In genomic region chr12:57720606-57721595, GRCh38 we compare ENCODE assay signal across 22 cellular contexts. TPM values are rescaled to one million over a fixed set of nuclear protein-coding genes. Genes with fewer than 3 reads are reported as not detected.
DNase-seq lines count a peak whose midpoint lies in the region; ATAC-seq and TF ChIP-seq lines count a peak whose summit lies in the region.
"Had no signal": no experiment of that assay in that cellular context is flagged by ENCODE, and none has a peak within 500 bp of the region (broad histone marks: within the 10 kb centered on the region; RNA-seq: fewer than 3 reads in every experiment).

No MANE protein-coding gene starts in this region.

- H3K4me2 ChIP-seq in IMR-90 (ENCODE audit: low read depth, low read length) (no peak overlapping the region), hepatocyte (no peak overlapping the region), GM23248 (ENCODE audit: unreplicated experiment) (no peak overlapping the region)

- H3K9me3 Mint-ChIP-seq in glutamatergic neuron (ENCODE audit: unreplicated experiment), result peaks cover 12% of the 10 kb centered on the region
- H3K9me3 Mint-ChIP-seq: CD8-positive, alpha-beta T cell; HFFc6; IgD-negative memory B cell; immature natural killer cell had no signal

- peaks cover 3% of the 10 kb centered on the region for H3K27me3 Mint-ChIP-seq in glutamatergic neuron (ENCODE audit: unreplicated experiment)
- H3K27me3 Mint-ChIP-seq: dendritic cell treated with granulocyte-macrophage colony-stimulating factor and Interleukin-4, amounts not matched to agents 40 ng/mL and 50 ng/mL, for 4 days; IgD-negative memory B cell had no signal

- H2BK20ac ChIP-seq in IMR-90 (ENCODE audit: low read depth, low read length), result no peak overlapping the region

- TSS peak; percentile 98 for BruUV-seq in IMR-90 (replicated peaks; lab: Mats Ljungman, UMichigan)

- no peak overlapping the region for H3K4ac ChIP-seq in IMR-90 (ENCODE audit: low read depth, low read length)

- H3K4me3 ChIP-seq in right atrium auricular region (no peak overlapping the region), IMR-90 (ENCODE audit: insufficient read depth, low read depth, low read length) (no peak overlapping the region), hepatocyte (no peak overlapping the region), GM23248 (no peak overlapping the region)
- H3K4me3 ChIP-seq: cardiac muscle cell, heart right ventricle, left lung, MG63 had no signal

- no peak overlapping the region for H2BK15ac ChIP-seq in IMR-90 (ENCODE audit: low read depth, low read length)

- peak overlapping the region; percentile 45 for H2AK9ac ChIP-seq in IMR-90 (replicated peaks; ENCODE audit: low read depth, low read length, poor library complexity)

- no peak overlapping the region for H3K18ac ChIP-seq in IMR-90 (ENCODE audit: low read depth, low read length)

- peaks cover 0 to 2% of the 10 kb centered on the region in 2 experiments; a peak in 1 of 4 replicates for H3K79me1 ChIP-seq in IMR-90 (ENCODE audit: low read depth in 1 of 2, low read length in 2 of 2)

- DNase-seq in right atrium auricular region (ENCODE audit: low spot score) (peak; percentile 36), Right ventricle myocardium inferior (ENCODE audit: missing footprints) (no peak), IMR-90 (no peak), hepatocyte (ENCODE audit: low spot score) (peak; percentile 2), NCI-H2227 (lab: John Stamatoyannopoulos, UW; ENCODE audit: unreplicated experiment) (no peak), glutamatergic neuron (no peak), GM23248 (no peak)
- DNase-seq: activated gamma-delta T cell, DMS79 treated with DMSO at 0.1 percent for 48 hours, heart right ventricle, HFFc6, immature natural killer cell, left lung, MG63, NCI-H1436, NCI-H69, right cardiac atrium, SW 1271 had no signal

- intact Hi-C loops in Right ventricle myocardium inferior (cut with DNase I), result no loop called here
- intact Hi-C loops in IMR-90 (cut with micrococcal nuclease), result no loop called here

- no peak overlapping the region for H2BK5ac ChIP-seq in IMR-90 (ENCODE audit: low read depth, low read length, poor library complexity, severe bottlenecking)

- H3K23ac ChIP-seq in IMR-90 (ENCODE audit: low read depth, low read length), result no peak overlapping the region

- H2BK120ac ChIP-seq in IMR-90 (ENCODE audit: low read depth, low read length), result no peak overlapping the region

- in situ Hi-C loops in IMR-90 (cut with MboI; ENCODE audit: low sequenced_read_pairs), result no loop called here
- in situ Hi-C loops in GM23248 (cut with MboI), result no loop called here

- no peaks in the 10 kb centered on the region for H3K79me2 ChIP-seq in hepatocyte
- H3K79me2 ChIP-seq in GM23248 (ENCODE audit: insufficient read depth), result no peaks in the 10 kb centered on the region

- H3K36me3 ChIP-seq in right atrium auricular region (peaks cover 58% of the 10 kb centered on the region), IMR-90 (ENCODE audit: control insufficient read depth, insufficient read depth, low read length) (peaks cover 43% of the 10 kb centered on the region), hepatocyte (replicated peaks; ENCODE audit: insufficient read depth, low read depth) (no peaks in the 10 kb centered on the region), GM23248 (ENCODE audit: low read depth) (peaks cover 6% of the 10 kb centered on the region; the same call in 1 of the 2 replicates)

- TF ChIP-seq CTCF in right atrium auricular region (IDR thresholded peaks at IDR 0.05) (no peak), IMR-90 (conservative IDR thresholded peaks at IDR 0.05; ENCODE audit: low read depth, low read length) (no peak), hepatocyte (IDR thresholded peaks at IDR 0.05; ENCODE audit: poor library complexity) (no peak), glutamatergic neuron (IDR thresholded peaks at IDR 0.05; ENCODE audit: partially characterized antibody, unreplicated experiment) (no peak)

- H3K9me1 ChIP-seq in IMR-90 (ENCODE audit: insufficient read depth, low read length), result peaks cover 3% of the 10 kb centered on the region; the same call in 1 of the 2 replicates

- H3K9me3 ChIP-seq in right atrium auricular region (no peaks in the 10 kb centered on the region), IMR-90 (ENCODE audit: control insufficient read depth, insufficient read depth, low read length) (no peaks in the 10 kb centered on the region), hepatocyte (ENCODE audit: low read depth) (no peaks in the 10 kb centered on the region), GM23248 (ENCODE audit: low read depth) (no peaks in the 10 kb centered on the region)
- H3K9me3 ChIP-seq: heart right ventricle, left lung, MG63 had no signal

- no peak for TF ChIP-seq RAD21 in IMR-90 (IDR thresholded peaks at IDR 0.05; ENCODE audit: low read length)

- no peak overlapping the region for H3K4me3 Mint-ChIP-seq in glutamatergic neuron (ENCODE audit: unreplicated experiment)
- H3K4me3 Mint-ChIP-seq: CD8-positive, alpha-beta T cell; dendritic cell treated with granulocyte-macrophage colony-stimulating factor and Interleukin-4, amounts not matched to agents 40 ng/mL and 50 ng/mL, for 4 days; HFFc6; IgD-negative memory B cell; immature natural killer cell had no signal

- 94% methylated on average over 3 of the region's 11 CpGs; no CpG with 5 or more reads in 1 of the 2 experiments for WGBS in IMR-90 (ENCODE audit: extremely low coverage in 2 of 2, insufficient read length in 1 of 2), 2 experiments
- 94% methylated on average over 11 of the region's 11 CpGs for WGBS in hepatocyte (ENCODE audit: low lambda C conversion rate, missing lambda C conversion rate)
- WGBS in GM23248 (ENCODE audit: low coverage in 1 of 2, low lambda C conversion rate in 2 of 2, missing lambda C conversion rate in 2 of 2), 2 experiments, result 88 to 96% methylated on average over 10 to 11 of the region's 11 CpGs

- H3K14ac ChIP-seq in IMR-90 (replicated peaks; ENCODE audit: low read depth, low read length), result no peak overlapping the region

- peaks cover 14% of the 10 kb centered on the region for H3K36me3 Mint-ChIP-seq in glutamatergic neuron (ENCODE audit: unreplicated experiment)

- H3K27me3 ChIP-seq in right atrium auricular region (no peaks in the 10 kb centered on the region), IMR-90 (ENCODE audit: control insufficient read depth, insufficient read depth, low read length) (no peaks in the 10 kb centered on the region; the same call in 1 of the 2 replicates), hepatocyte (peaks cover 21% of the 10 kb centered on the region), GM23248 (replicated peaks; ENCODE audit: insufficient read depth) (no peaks in the 10 kb centered on the region)
- H3K27me3 ChIP-seq: left lung, MG63 had no signal

- no peak overlapping the region for H4K91ac ChIP-seq in IMR-90 (ENCODE audit: insufficient read depth, low read depth, low read length)

- no peak for TF ChIP-seq POLR2A in IMR-90 (IDR thresholded peaks at IDR 0.05; ENCODE audit: low read depth, low read length)

- no peaks in the 10 kb centered on the region for H3K9me2 ChIP-seq in hepatocyte (replicated peaks; ENCODE audit: insufficient read depth)
- no peaks in the 10 kb centered on the region for H3K9me2 ChIP-seq in GM23248 (ENCODE audit: insufficient read depth)

- POLR2A ChIA-PET in IMR-90 (lab: Charles Lee; ENCODE audit: unreplicated experiment), result no interaction called here

- ATAC-seq in Right ventricle myocardium inferior, result no peak
- ATAC-seq in IMR-90 (ENCODE audit: low read depth), result no peak
- ATAC-seq: CD8-positive, alpha-beta T cell; left lung had no signal

- H4K20me1 ChIP-seq in IMR-90 (ENCODE audit: insufficient read depth, low read length) (no peaks in the 10 kb centered on the region), hepatocyte (ENCODE audit: insufficient read depth, poor library complexity, severe bottlenecking) (no peaks in the 10 kb centered on the region), GM23248 (ENCODE audit: insufficient read depth) (no peaks in the 10 kb centered on the region)

- H3K4me1 ChIP-seq in right atrium auricular region, result peaks cover 0 to 4% of the 10 kb centered on the region in 2 donors
- no peaks in the 10 kb centered on the region for H3K4me1 ChIP-seq in IMR-90 (ENCODE audit: control insufficient read depth, insufficient read depth, low read length)
- no peaks in the 10 kb centered on the region for H3K4me1 ChIP-seq in hepatocyte (ENCODE audit: insufficient read depth)
- H3K4me1 ChIP-seq in GM23248 (ENCODE audit: insufficient read depth), result no peaks in the 10 kb centered on the region

- H3K4me1 Mint-ChIP-seq in glutamatergic neuron (ENCODE audit: low read depth, unreplicated experiment), result peaks cover 9% of the 10 kb centered on the region

- H2AK5ac ChIP-seq in IMR-90 (ENCODE audit: low read depth, low read length), result no peak overlapping the region

- H4K5ac ChIP-seq in IMR-90 (ENCODE audit: low read depth, low read length), result no peak overlapping the region

- CTCF ChIA-PET in IMR-90 (lab: Yijun Ruan, JAX), result no interaction called here

- no peaks in the 10 kb centered on the region for H3F3A ChIP-seq in GM23248 (ENCODE audit: insufficient read depth)

- H4K8ac ChIP-seq in IMR-90 (ENCODE audit: low read depth in 2 of 2, low read length in 2 of 2), result no peak overlapping the region

- H2AFZ ChIP-seq in IMR-90 (replicated peaks; ENCODE audit: low read length, poor library complexity) (no peak overlapping the region), hepatocyte (no peak overlapping the region), GM23248 (no peak overlapping the region)

- H3K27ac ChIP-seq in right atrium auricular region (no peak overlapping the region), IMR-90 (ENCODE audit: insufficient read depth, low read length) (no peak overlapping the region), hepatocyte (no peak overlapping the region), GM23248 (no peak overlapping the region)
- H3K27ac ChIP-seq: cardiac muscle cell, heart right ventricle, left lung had no signal

- no peak overlapping the region for H3K56ac ChIP-seq in IMR-90 (ENCODE audit: extremely low read depth, insufficient read depth, low read length)

- dilution Hi-C loops in IMR-90 (cut with HindIII; ENCODE audit: low sequenced_read_pairs, unreplicated experiment), result no loop called here

- no peak overlapping the region for H3K27ac Mint-ChIP-seq in glutamatergic neuron (ENCODE audit: unreplicated experiment)
- H3K27ac Mint-ChIP-seq: CD8-positive, alpha-beta T cell; dendritic cell treated with granulocyte-macrophage colony-stimulating factor and Interleukin-4, amounts not matched to agents 40 ng/mL and 50 ng/mL, for 4 days; HFFc6 had no signal

- H3K9ac ChIP-seq in IMR-90 (ENCODE audit: low read depth, low read length) (no peak overlapping the region), GM23248 (no peak overlapping the region)

RNA-seq across cellular contexts. Expression of gene AGAP2, which starts 17.6 kb away (rescaled TPM):
- total RNA-seq in right atrium auricular region, result 1 to 10 TPM in 1 of 2 donors, under 1 TPM in 1; 0.75 to 4.8 TPM
- 7.8 TPM for total RNA-seq in Right ventricle myocardium inferior
- 0.18 and 0.28 TPM in 2 replicates for total RNA-seq in IMR-90 (2012; rRNA removed)
- 0.03 and 0.07 TPM in 2 replicates for polyA plus RNA-seq in IMR-90 (2012; rRNA removed)
- 0.09 and 0.10 TPM in 2 replicates for polyA plus RNA-seq in IMR-90 (2012; cell fraction: cytosol; rRNA removed)
- 0.55 and 0.88 TPM in 2 replicates for polyA plus RNA-seq in IMR-90 (2012; cell fraction: nucleus; rRNA removed; ENCODE audit: low replicate concordance)
- 0.33 and 0.76 TPM in 2 replicates for total RNA-seq in hepatocyte
- 0.04 TPM in 2 replicates for polyA plus RNA-seq in hepatocyte
- total RNA-seq in glutamatergic neuron (ENCODE audit: unreplicated experiment), result 45.5 TPM
- under 0.01 TPM in 1 of 2 replicates, not detected in the other for total RNA-seq in GM23248 (2014; rRNA removed; shearing (Covaris generic))
- polyA plus RNA-seq in GM23248 (2016; fragmentation: Nextera tagmentation; extraction: Ambion mirVana), result 0.11 TPM in 1 of 2 replicates, not detected in the other

RNA-seq across cellular contexts. Expression of gene TSPAN31, which starts 23.9 kb away (rescaled TPM):
- total RNA-seq in right atrium auricular region (10 to 100 TPM; 50.3 to 59.6 TPM), Right ventricle myocardium inferior (27.9 TPM), IMR-90 (2012; rRNA removed) (51.1 and 71.2 TPM in 2 replicates), hepatocyte (77.6 and 81.3 TPM in 2 replicates), glutamatergic neuron (ENCODE audit: unreplicated experiment) (27.2 TPM)
- polyA plus RNA-seq in IMR-90 (2012; rRNA removed) (9.9 and 12.3 TPM in 2 replicates), hepatocyte (54.9 and 69.2 TPM in 2 replicates), GM23248 (2016; fragmentation: Nextera tagmentation; extraction: Ambion mirVana) (47.2 and 48.4 TPM in 2 replicates)
- 22.4 and 46.8 TPM in 2 replicates for polyA plus RNA-seq in IMR-90 (2012; cell fraction: cytosol; rRNA removed)
- 23.3 and 27.2 TPM in 2 replicates for polyA plus RNA-seq in IMR-90 (2012; cell fraction: nucleus; rRNA removed; ENCODE audit: low replicate concordance)
- total RNA-seq in GM23248 (2014; rRNA removed; shearing (Covaris generic)), result 70.8 and 112 TPM in 2 replicates

RNA-seq across cellular contexts. Expression of gene OS9, which starts 27.0 kb away (rescaled TPM):
- total RNA-seq in right atrium auricular region, result 100 to 1,000 TPM; 161 to 173 TPM
- 110 TPM for total RNA-seq in Right ventricle myocardium inferior
- total RNA-seq in IMR-90 (2012; rRNA removed), result 159 and 182 TPM in 2 replicates
- polyA plus RNA-seq in IMR-90 (2012; rRNA removed), result 188 and 272 TPM in 2 replicates
- 327 and 430 TPM in 2 replicates for polyA plus RNA-seq in IMR-90 (2012; cell fraction: cytosol; rRNA removed)
- polyA plus RNA-seq in IMR-90 (2012; cell fraction: nucleus; rRNA removed; ENCODE audit: low replicate concordance), result 286 and 406 TPM in 2 replicates
- 303 and 366 TPM in 2 replicates for total RNA-seq in hepatocyte
- polyA plus RNA-seq in hepatocyte, result 243 and 250 TPM in 2 replicates
- 225 TPM for total RNA-seq in glutamatergic neuron (ENCODE audit: unreplicated experiment)
- total RNA-seq in GM23248 (2014; rRNA removed; shearing (Covaris generic)), result 215 and 329 TPM in 2 replicates
- polyA plus RNA-seq in GM23248 (2016; fragmentation: Nextera tagmentation; extraction: Ambion mirVana), result 186 and 194 TPM in 2 replicates

RNA-seq across cellular contexts. Expression of gene CDK4, which starts 31.2 kb away (rescaled TPM):
- total RNA-seq in right atrium auricular region (10 to 100 TPM; 32.1 to 59.7 TPM), Right ventricle myocardium inferior (42.3 TPM), IMR-90 (2012; rRNA removed) (239 and 297 TPM in 2 replicates), hepatocyte (306 and 339 TPM in 2 replicates), glutamatergic neuron (ENCODE audit: unreplicated experiment) (123 TPM)
- polyA plus RNA-seq in IMR-90 (2012; rRNA removed) (252 and 261 TPM in 2 replicates), hepatocyte (308 and 315 TPM in 2 replicates), GM23248 (2016; fragmentation: Nextera tagmentation; extraction: Ambion mirVana) (123 and 137 TPM in 2 replicates)
- polyA plus RNA-seq in IMR-90 (2012; cell fraction: cytosol; rRNA removed), result 201 and 295 TPM in 2 replicates
- polyA plus RNA-seq in IMR-90 (2012; cell fraction: nucleus; rRNA removed; ENCODE audit: low replicate concordance), result 85.8 and 86.8 TPM in 2 replicates
- 133 and 152 TPM in 2 replicates for total RNA-seq in GM23248 (2014; rRNA removed; shearing (Covaris generic))

RNA-seq across cellular contexts. Expression of gene MARCHF9, which starts 34.0 kb away (rescaled TPM):
- total RNA-seq in right atrium auricular region, result 10 to 100 TPM in 1 of 2 donors, 1 to 10 TPM in 1; 8.4 to 11.6 TPM
- total RNA-seq in Right ventricle myocardium inferior, result 14.5 TPM
- 1.1 TPM in 2 replicates for total RNA-seq in IMR-90 (2012; rRNA removed)
- 4.7 and 5.4 TPM in 2 replicates for polyA plus RNA-seq in IMR-90 (2012; rRNA removed)
- 3.6 and 5.6 TPM in 2 replicates for polyA plus RNA-seq in IMR-90 (2012; cell fraction: cytosol; rRNA removed)
- polyA plus RNA-seq in IMR-90 (2012; cell fraction: nucleus; rRNA removed; ENCODE audit: low replicate concordance), result 8.1 and 11.9 TPM in 2 replicates
- 14.6 and 16.9 TPM in 2 replicates for total RNA-seq in hepatocyte
- polyA plus RNA-seq in hepatocyte, result 13.6 and 14.8 TPM in 2 replicates
- total RNA-seq in glutamatergic neuron (ENCODE audit: unreplicated experiment), result 26.7 TPM
- 0.97 and 1.4 TPM in 2 replicates for total RNA-seq in GM23248 (2014; rRNA removed; shearing (Covaris generic))
- 0.18 TPM in 1 of 2 replicates, not detected in the other for polyA plus RNA-seq in GM23248 (2016; fragmentation: Nextera tagmentation; extraction: Ambion mirVana)

Comparison
In these comparisons a context has a peak if more than half of its experiments do, and no peak if none do; other contexts are left out.
1. DNase-seq: peak in right atrium auricular region (single experiment) and hepatocyte (single experiment); none in Right ventricle myocardium inferior (single experiment), IMR-90 (single experiment), NCI-H2227 (single experiment), glutamatergic neuron (single experiment) and GM23248 (single experiment).